In genomic region chr6:170370413-170370812, GRCh38 we compare ENCODE assay signal across 15 cellular contexts.
DNase-seq lines count a peak whose midpoint lies in the region; ATAC-seq, FAIRE-seq and TF ChIP-seq lines count a peak whose summit lies in the region.
"Had no signal": no experiment of that assay in that cellular context is flagged by ENCODE, and none has a peak within 500 bp of the region (broad histone marks: within the 10 kb centered on the region; RNA-seq: fewer than 3 reads in every experiment).

No MANE protein-coding gene starts in this region.

- H3K4me1 ChIP-seq in OCI-LY3 (ENCODE audit: low read length) (peaks cover 13% of the 10 kb centered on the region), neural progenitor cell (no peaks in the 10 kb centered on the region)

- H3F3A ChIP-seq in neural progenitor cell (ENCODE audit: low read depth) = no peaks in the 10 kb centered on the region

- TF ChIP-seq POLR2A in GM12892 (IDR thresholded peaks at IDR 0.05; ENCODE audit: low read depth, low read length) = no peak

- no peaks in the 10 kb centered on the region for H3K9me3 Mint-ChIP-seq in activated CD8-positive, alpha-beta memory T cell treated with anti-CD3 and anti-CD28 coated beads, Interleukin-2, amount 10 ng/mL, durations not matched to agents 7 days and 5 days (ENCODE audit: low read depth)
- no peaks in the 10 kb centered on the region for H3K9me3 Mint-ChIP-seq in neural progenitor cell
- H3K9me3 Mint-ChIP-seq: GM23338 had no signal

- FAIRE-seq in GM12892 (lab: Jason Lieb, UNC) = no peak
- FAIRE-seq: frontal cortex had no signal

- peaks cover 3% of the 10 kb centered on the region; the same call in 1 of the 2 replicates for H4K20me1 ChIP-seq in OCI-LY3 (ENCODE audit: insufficient read depth, low read length)
- no peaks in the 10 kb centered on the region for H4K20me1 ChIP-seq in neural progenitor cell (ENCODE audit: low read depth)

- H2AFZ ChIP-seq in OCI-LY3 (ENCODE audit: low read depth, low read length) = no peak overlapping the region
- H2AFZ ChIP-seq in neural progenitor cell (replicated peaks) = no peak overlapping the region
- H2AFZ ChIP-seq: GM23338 had no signal

- H3K79me2 ChIP-seq in OCI-LY3 (ENCODE audit: low read length) = no peaks in the 10 kb centered on the region
- no peaks in the 10 kb centered on the region for H3K79me2 ChIP-seq in neural progenitor cell (ENCODE audit: low read depth)

- no peaks in the 10 kb centered on the region for H3K27me3 Mint-ChIP-seq in activated CD8-positive, alpha-beta memory T cell treated with anti-CD3 and anti-CD28 coated beads, Interleukin-2, amount 10 ng/mL, durations not matched to agents 7 days and 5 days
- H3K27me3 Mint-ChIP-seq in neural progenitor cell (ENCODE audit: insufficient read depth, low read depth) = no peaks in the 10 kb centered on the region
- H3K27me3 Mint-ChIP-seq: naive thymus-derived CD4-positive, alpha-beta T cell had no signal

- H3K9me3 ChIP-seq in OCI-LY3 (ENCODE audit: insufficient read depth, low read length) (no peaks in the 10 kb centered on the region), neural progenitor cell (ENCODE audit: low read depth) (no peaks in the 10 kb centered on the region)

- peaks cover 6% of the 10 kb centered on the region for H3K36me3 Mint-ChIP-seq in activated CD8-positive, alpha-beta memory T cell treated with anti-CD3 and anti-CD28 coated beads, Interleukin-2, amount 10 ng/mL, durations not matched to agents 7 days and 5 days
- peaks cover 13% of the 10 kb centered on the region for H3K36me3 Mint-ChIP-seq in neural progenitor cell

- H3K27ac Mint-ChIP-seq in activated CD8-positive, alpha-beta memory T cell treated with anti-CD3 and anti-CD28 coated beads, Interleukin-2, amount 10 ng/mL, durations not matched to agents 7 days and 5 days = no peak overlapping the region
- H3K27ac Mint-ChIP-seq in neural progenitor cell = peak overlapping the region; percentile 55
- H3K27ac Mint-ChIP-seq: GM23338 had no signal

- DNase-seq in activated CD8-positive, alpha-beta memory T cell treated with anti-CD3 and anti-CD28 coated beads, Interleukin-2, amount 10 ng/mL, durations not matched to agents 7 days and 5 days = no peak
- no peak for DNase-seq in activated CD8-positive, alpha-beta memory T cell treated with anti-CD3 and anti-CD28 coated beads for 24 hours
- DNase-seq in neural progenitor cell (ENCODE audit: low spot score) (no peak), GM12892 (ENCODE audit: insufficient read length) (no peak)
- DNase-seq: ACHN; dorsolateral prefrontal cortex; KBM-7; naive thymus-derived CD4-positive, alpha-beta T cell; NCI-H2081 had no signal

- H3K9ac ChIP-seq in OCI-LY3 (ENCODE audit: low read length) (no peak overlapping the region), neural progenitor cell (no peak overlapping the region)

- H3K27ac ChIP-seq in OCI-LY3 (ENCODE audit: low read length) (no peak overlapping the region), neural progenitor cell (no peak overlapping the region)

- H3K36me3 ChIP-seq in OCI-LY3 (replicated peaks; ENCODE audit: low read depth, low read length) (no peaks in the 10 kb centered on the region), neural progenitor cell (no peaks in the 10 kb centered on the region)

- H3K27me3 ChIP-seq in OCI-LY3 (ENCODE audit: low read depth, low read length) = no peaks in the 10 kb centered on the region
- H3K27me3 ChIP-seq in neural progenitor cell = no peaks in the 10 kb centered on the region
- H3K27me3 ChIP-seq: dorsolateral prefrontal cortex had no signal

- peak; percentile 63 for ATAC-seq in activated CD8-positive, alpha-beta memory T cell treated with anti-CD3 and anti-CD28 coated beads, Interleukin-2, amount 10 ng/mL, durations not matched to agents 7 days and 5 days
- ATAC-seq in GM21526 (IDR thresholded peaks at IDR 0.05; ENCODE audit: low FRiP score, unreplicated experiment) (peak; percentile 56), GM18498 (IDR thresholded peaks at IDR 0.05; ENCODE audit: unreplicated experiment) (no peak), HG03469 (IDR thresholded peaks at IDR 0.05; ENCODE audit: unreplicated experiment) (no peak)
- ATAC-seq: GM23338; naive thymus-derived CD4-positive, alpha-beta T cell had no signal

- no peak overlapping the region for H3K4me3 ChIP-seq in OCI-LY3 (ENCODE audit: low read length)
- H3K4me3 ChIP-seq in neural progenitor cell = no peak overlapping the region
- H3K4me3 ChIP-seq: GM23338 had no signal

- no peak for TF ChIP-seq CTCF in OCI-LY3 (IDR thresholded peaks at IDR 0.05; ENCODE audit: low read depth, low read length)
- TF ChIP-seq CTCF in neural progenitor cell (IDR thresholded peaks at IDR 0.05) = no peak

- H3K4me2 ChIP-seq in OCI-LY3 (ENCODE audit: low read length) (peak overlapping the region; percentile 46), neural progenitor cell (no peak overlapping the region)
- H3K4me2 ChIP-seq: GM23338 had no signal

- CTCF ChIA-PET in activated CD8-positive, alpha-beta memory T cell treated with anti-CD3 and anti-CD28 coated beads, Interleukin-2, amount 10 ng/mL, durations not matched to agents 7 days and 5 days (lab: Charles Lee) = no interaction called here

- no peak overlapping the region for H3K4me3 Mint-ChIP-seq in activated CD8-positive, alpha-beta memory T cell treated with anti-CD3 and anti-CD28 coated beads, Interleukin-2, amount 10 ng/mL, durations not matched to agents 7 days and 5 days
- no peak overlapping the region for H3K4me3 Mint-ChIP-seq in neural progenitor cell
- H3K4me3 Mint-ChIP-seq: GM23338; naive thymus-derived CD4-positive, alpha-beta T cell had no signal

- H3K4me1 Mint-ChIP-seq in activated CD8-positive, alpha-beta memory T cell treated with anti-CD3 and anti-CD28 coated beads, Interleukin-2, amount 10 ng/mL, durations not matched to agents 7 days and 5 days = peaks cover 16% of the 10 kb centered on the region
- H3K4me1 Mint-ChIP-seq in neural progenitor cell = peaks cover 12% of the 10 kb centered on the region

Comparison
In these comparisons a context has a peak if more than half of its experiments do, and no peak if none do; other contexts are left out.
1. ATAC-seq: peak in activated CD8-positive, alpha-beta memory T cell treated with anti-CD3 and anti-CD28 coated beads, Interleukin-2, amount 10 ng/mL, durations not matched to agents 7 days and 5 days (single experiment) and GM21526 (single experiment); none in GM18498 (single experiment) and HG03469 (single experiment).